ENCODE assay signal across 24 cellular contexts in the genomic region with DNA sequence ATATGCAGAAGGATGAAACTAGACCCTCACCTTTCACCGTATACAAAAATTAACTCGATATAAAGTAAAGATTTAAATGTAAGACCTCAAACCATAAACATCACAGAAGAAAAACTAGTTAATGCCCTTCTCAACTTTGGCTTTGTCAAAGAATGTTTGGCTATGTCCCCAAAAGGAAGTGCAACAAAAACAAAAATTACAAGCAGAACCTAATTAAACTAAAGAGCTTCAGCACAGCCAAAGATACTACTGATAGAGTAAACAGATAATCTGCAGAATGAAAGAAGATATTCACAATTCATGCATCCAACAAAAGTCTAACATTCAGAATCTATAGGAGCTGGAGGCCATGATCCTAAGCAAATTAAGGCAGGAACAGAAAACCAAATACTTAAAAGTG.
"Had no signal": no experiment of that assay in that cellular context is flagged by ENCODE, and none has a peak within 500 bp of the region (broad histone marks: within the 10 kb centered on the region; RNA-seq: fewer than 3 reads in every experiment).

No MANE protein-coding gene starts in this region.

- H3K36me3 ChIP-seq: gastroesophageal sphincter, heart left ventricle, left lung, neutrophil, right lobe of liver, thoracic aorta, tibial nerve, upper lobe of left lung had no signal

- DNase-seq: effector CD8-positive, alpha-beta T cell; endodermal cell; foreskin fibroblast; heart left ventricle; left cardiac atrium; left lung; mesenchymal stem cell; mucosa of descending colon; naive B cell; right lobe of liver; small intestine; stimulated activated CD4-positive, alpha-beta T cell treated with anti-CD3 and anti-CD28 coated beads, Interleukin-15, amount 100 ng/mL, for 24 hours; stimulated activated CD4-positive, alpha-beta T cell treated with anti-CD3 and anti-CD28 coated beads, Interleukin-2, amount 100 ng/mL, for 48 hours; stimulated activated naive B cell treated with anti-CD40 and anti-IgM and Interleukin-4, amounts not matched to agents 10 μg/mL and 1 μg/mL and 100 μg/mL, for 72 hours had no signal

- H3K79me2 ChIP-seq: hepatocyte, parathyroid adenoma had no signal

- H3K27me3 ChIP-seq: gastroesophageal sphincter, heart left ventricle, hepatocyte, left lung, neutrophil, right lobe of liver, tibial nerve, upper lobe of left lung had no signal

- H3K27ac ChIP-seq: epithelial cell of prostate, gastroesophageal sphincter, heart left ventricle, hepatocyte, left lung, neutrophil, parathyroid adenoma, right lobe of liver, thoracic aorta, tibial nerve, upper lobe of left lung had no signal

- H3K4me3 ChIP-seq: gastroesophageal sphincter, heart left ventricle, hepatocyte, left lung, mucosa of descending colon, right lobe of liver, thoracic aorta, tibial nerve, upper lobe of left lung had no signal

- H2AFZ ChIP-seq: hepatocyte, parathyroid adenoma had no signal

- H3K4me2 ChIP-seq: hepatocyte had no signal

- H3K4me1 ChIP-seq: gastroesophageal sphincter, heart left ventricle, left lung, parathyroid adenoma, right lobe of liver, tibial nerve, upper lobe of left lung had no signal

- H3K9me3 ChIP-seq: mucosa of descending colon, neutrophil, right lobe of liver, thoracic aorta had no signal

- ATAC-seq: esophagus mucosa; gastroesophageal sphincter; heart left ventricle; left cardiac atrium; left lung; mucosa of descending colon; natural killer cell treated with Interleukin-12 subunit alpha and Interleukin-12 subunit beta and Interleukin-15 and Interleukin-18, amount 100 ng/mL, for 72 hours; right lobe of liver; stimulated activated naive B cell treated with anti-CD40 and anti-IgM and Interleukin-4, amounts not matched to agents 10 μg/mL and 1 μg/mL and 100 μg/mL, for 72 hours had no signal

- H3K9ac ChIP-seq: parathyroid adenoma had no signal
